1 cellular context compared by ENCODE assay signal in the genomic region with DNA sequence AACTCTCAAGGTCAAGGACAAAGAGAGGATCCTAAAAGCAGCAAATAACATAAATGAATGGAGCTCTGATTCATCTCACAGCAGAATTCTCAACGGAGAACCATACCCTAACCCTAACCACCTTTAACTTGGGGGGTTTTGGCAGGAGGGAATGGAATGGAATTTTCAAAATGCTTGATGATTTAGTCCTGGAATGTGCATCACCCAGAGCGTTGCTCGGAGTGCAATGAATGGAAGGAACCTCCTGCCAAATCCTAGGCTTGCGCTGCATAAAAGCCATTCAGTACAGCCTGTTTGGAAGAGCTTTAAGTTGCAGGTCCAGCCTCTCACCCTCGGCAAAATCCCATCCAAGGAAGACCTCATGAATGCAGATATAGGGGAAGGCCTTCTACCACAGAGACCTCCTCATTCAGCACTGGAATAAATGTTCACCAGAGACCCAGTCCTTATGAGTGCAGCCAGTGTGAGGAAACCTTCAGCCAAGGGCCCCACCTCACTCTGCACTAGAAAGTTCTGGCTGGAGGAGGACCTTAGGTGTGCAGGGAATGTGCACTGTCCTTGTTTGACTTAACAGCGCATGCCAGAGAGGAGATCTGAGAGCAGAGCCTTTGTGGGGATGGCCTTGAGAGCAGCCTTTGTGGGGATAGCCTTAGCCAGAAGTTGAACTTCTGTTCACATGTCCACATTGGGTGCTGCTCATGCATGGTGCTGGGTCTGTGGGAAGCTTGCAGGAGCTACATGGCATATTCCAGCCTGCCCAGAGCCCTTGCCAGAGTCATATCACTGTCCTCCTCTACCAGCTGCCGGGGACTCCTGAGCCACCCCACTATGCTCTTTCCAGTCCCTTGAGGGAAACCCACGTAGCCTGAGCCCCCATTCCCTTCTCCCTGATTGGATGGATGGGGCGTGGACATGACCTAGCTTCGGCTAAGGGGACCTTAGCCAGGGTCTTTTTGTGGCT.
TF ChIP-seq lines count a peak whose summit lies in the region.

No MANE protein-coding gene starts in this region.

TF ChIP-seq in HepG2, 621 proteins besides CTCF, POLR2A, EP300 and RAD21 (continued from another document and continues in another):
- no peak for TF ChIP-seq HIVEP1 (CRISPR knock-in tag; IDR thresholded peaks at IDR 0.05)
- TF ChIP-seq ZMYM4 (CRISPR knock-in tag; IDR thresholded peaks at IDR 0.05): peak; percentile 62
- peak; percentile 76 for TF ChIP-seq TBX2 (CRISPR knock-in tag; IDR thresholded peaks at IDR 0.05; ENCODE audit: borderline replicate concordance)
- no peak for TF ChIP-seq ZNF329 (CRISPR knock-in tag; IDR thresholded peaks at IDR 0.05; ENCODE audit: low read depth)
- TF ChIP-seq ZNF567 (CRISPR knock-in tag; IDR thresholded peaks at IDR 0.05; ENCODE audit: borderline replicate concordance): peak; percentile 91; the same call in 1 of the 2 replicates
- TF ChIP-seq POGZ (CRISPR knock-in tag; IDR thresholded peaks at IDR 0.05): no peak
- no peak for TF ChIP-seq SMYD3 (CRISPR knock-in tag; IDR thresholded peaks at IDR 0.05)
- no peak for TF ChIP-seq SP1 (IDR thresholded peaks at IDR 0.05)
- TF ChIP-seq SP1 (CRISPR knock-in tag; IDR thresholded peaks at IDR 0.05): no peak
- TF ChIP-seq ZNF75D (CRISPR knock-in tag; IDR thresholded peaks at IDR 0.05; ENCODE audit: borderline replicate concordance): no peak
- TF ChIP-seq, protein P1, sequence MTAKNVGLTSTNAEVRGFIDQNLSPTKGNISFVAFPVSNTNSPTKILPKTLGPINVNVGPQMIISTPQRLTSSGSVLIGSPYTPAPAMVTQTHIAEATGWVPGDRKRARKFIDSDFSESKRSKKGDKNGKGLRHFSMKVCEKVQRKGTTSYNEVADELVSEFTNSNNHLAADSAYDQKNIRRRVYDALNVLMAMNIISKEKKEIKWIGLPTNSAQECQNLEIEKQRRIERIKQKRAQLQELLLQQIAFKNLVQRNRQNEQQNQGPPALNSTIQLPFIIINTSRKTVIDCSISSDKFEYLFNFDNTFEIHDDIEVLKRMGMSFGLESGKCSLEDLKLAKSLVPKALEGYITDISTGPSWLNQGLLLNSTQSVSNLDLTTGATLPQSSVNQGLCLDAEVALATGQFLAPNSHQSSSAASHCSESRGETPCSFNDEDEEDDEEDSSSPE (CRISPR knock-in tag; IDR thresholded peaks at IDR 0.05): peak; percentile 75
- TF ChIP-seq KDM2A (CRISPR knock-in tag; IDR thresholded peaks at IDR 0.05; ENCODE audit: borderline replicate concordance, low read depth): peak; percentile 51; the same call in 1 of the 2 replicates
- TF ChIP-seq, protein P2, sequence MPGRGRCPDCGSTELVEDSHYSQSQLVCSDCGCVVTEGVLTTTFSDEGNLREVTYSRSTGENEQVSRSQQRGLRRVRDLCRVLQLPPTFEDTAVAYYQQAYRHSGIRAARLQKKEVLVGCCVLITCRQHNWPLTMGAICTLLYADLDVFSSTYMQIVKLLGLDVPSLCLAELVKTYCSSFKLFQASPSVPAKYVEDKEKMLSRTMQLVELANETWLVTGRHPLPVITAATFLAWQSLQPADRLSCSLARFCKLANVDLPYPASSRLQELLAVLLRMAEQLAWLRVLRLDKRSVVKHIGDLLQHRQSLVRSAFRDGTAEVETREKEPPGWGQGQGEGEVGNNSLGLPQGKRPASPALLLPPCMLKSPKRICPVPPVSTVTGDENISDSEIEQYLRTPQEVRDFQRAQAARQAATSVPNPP (CRISPR knock-in tag; IDR thresholded peaks at IDR 0.05): no peak
- no peak for TF ChIP-seq ZNF879 (CRISPR knock-in tag; IDR thresholded peaks at IDR 0.05)
- TF ChIP-seq ZNF749 (CRISPR knock-in tag; IDR thresholded peaks at IDR 0.05; ENCODE audit: borderline replicate concordance): 0 out of 2 replicates have a peak, but pooled peaks have one; percentile 48
- no peak for TF ChIP-seq SUZ12 (IDR thresholded peaks at IDR 0.05; ENCODE audit: low read depth, low read length)
- TF ChIP-seq ZNF788 (CRISPR knock-in tag; IDR thresholded peaks at IDR 0.05; ENCODE audit: borderline replicate concordance): peak; percentile 77; the same call in 1 of the 2 replicates
- TF ChIP-seq, protein P3, sequence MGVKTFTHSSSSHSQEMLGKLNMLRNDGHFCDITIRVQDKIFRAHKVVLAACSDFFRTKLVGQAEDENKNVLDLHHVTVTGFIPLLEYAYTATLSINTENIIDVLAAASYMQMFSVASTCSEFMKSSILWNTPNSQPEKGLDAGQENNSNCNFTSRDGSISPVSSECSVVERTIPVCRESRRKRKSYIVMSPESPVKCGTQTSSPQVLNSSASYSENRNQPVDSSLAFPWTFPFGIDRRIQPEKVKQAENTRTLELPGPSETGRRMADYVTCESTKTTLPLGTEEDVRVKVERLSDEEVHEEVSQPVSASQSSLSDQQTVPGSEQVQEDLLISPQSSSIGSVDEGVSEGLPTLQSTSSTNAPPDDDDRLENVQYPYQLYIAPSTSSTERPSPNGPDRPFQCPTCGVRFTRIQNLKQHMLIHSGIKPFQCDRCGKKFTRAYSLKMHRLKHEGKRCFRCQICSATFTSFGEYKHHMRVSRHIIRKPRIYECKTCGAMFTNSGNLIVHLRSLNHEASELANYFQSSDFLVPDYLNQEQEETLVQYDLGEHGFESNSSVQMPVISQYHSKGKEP (CRISPR knock-in tag; IDR thresholded peaks at IDR 0.05): no peak
- TF ChIP-seq PAWR (CRISPR knock-in tag; IDR thresholded peaks at IDR 0.05; ENCODE audit: borderline replicate concordance): no peak
- no peak for TF ChIP-seq PRPF4 (IDR thresholded peaks at IDR 0.05; ENCODE audit: low read depth, low read length, poor library complexity, severe bottlenecking)
- no peak for TF ChIP-seq MED13 (CRISPR knock-in tag; IDR thresholded peaks at IDR 0.05)
- no peak for TF ChIP-seq TCF7L2 (IDR thresholded peaks at IDR 0.05; ENCODE audit: low read depth, low read length)
- peak; percentile 55; the same call in 1 of the 2 replicates for TF ChIP-seq RCOR2 (CRISPR knock-in tag; IDR thresholded peaks at IDR 0.05)
- TF ChIP-seq ZFP37 (CRISPR knock-in tag; IDR thresholded peaks at IDR 0.05; ENCODE audit: borderline replicate concordance): no peak
- peak; percentile 63 for TF ChIP-seq GATAD1 (CRISPR knock-in tag; IDR thresholded peaks at IDR 0.05)
- peak; percentile 94; the same call in 1 of the 2 replicates for TF ChIP-seq ZNF619 (CRISPR knock-in tag; IDR thresholded peaks at IDR 0.05)
- TF ChIP-seq, protein P4, sequence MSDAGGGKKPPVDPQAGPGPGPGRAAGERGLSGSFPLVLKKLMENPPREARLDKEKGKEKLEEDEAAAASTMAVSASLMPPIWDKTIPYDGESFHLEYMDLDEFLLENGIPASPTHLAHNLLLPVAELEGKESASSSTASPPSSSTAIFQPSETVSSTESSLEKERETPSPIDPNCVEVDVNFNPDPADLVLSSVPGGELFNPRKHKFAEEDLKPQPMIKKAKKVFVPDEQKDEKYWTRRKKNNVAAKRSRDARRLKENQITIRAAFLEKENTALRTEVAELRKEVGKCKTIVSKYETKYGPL (CRISPR knock-in tag; IDR thresholded peaks at IDR 0.05): no peak
- peak; percentile 83 for TF ChIP-seq ZSCAN21 (CRISPR knock-in tag; IDR thresholded peaks at IDR 0.05; ENCODE audit: borderline replicate concordance)
- no peak for TF ChIP-seq ARNT2 (CRISPR knock-in tag; IDR thresholded peaks at IDR 0.05; ENCODE audit: low read depth)
- TF ChIP-seq NPAS2 (CRISPR knock-in tag; IDR thresholded peaks at IDR 0.05; ENCODE audit: borderline replicate concordance): no peak
- TF ChIP-seq U2AF1 (optimal IDR thresholded peaks at IDR 0.05; ENCODE audit: low read depth, low read length): no peak
- TF ChIP-seq, protein P5, sequence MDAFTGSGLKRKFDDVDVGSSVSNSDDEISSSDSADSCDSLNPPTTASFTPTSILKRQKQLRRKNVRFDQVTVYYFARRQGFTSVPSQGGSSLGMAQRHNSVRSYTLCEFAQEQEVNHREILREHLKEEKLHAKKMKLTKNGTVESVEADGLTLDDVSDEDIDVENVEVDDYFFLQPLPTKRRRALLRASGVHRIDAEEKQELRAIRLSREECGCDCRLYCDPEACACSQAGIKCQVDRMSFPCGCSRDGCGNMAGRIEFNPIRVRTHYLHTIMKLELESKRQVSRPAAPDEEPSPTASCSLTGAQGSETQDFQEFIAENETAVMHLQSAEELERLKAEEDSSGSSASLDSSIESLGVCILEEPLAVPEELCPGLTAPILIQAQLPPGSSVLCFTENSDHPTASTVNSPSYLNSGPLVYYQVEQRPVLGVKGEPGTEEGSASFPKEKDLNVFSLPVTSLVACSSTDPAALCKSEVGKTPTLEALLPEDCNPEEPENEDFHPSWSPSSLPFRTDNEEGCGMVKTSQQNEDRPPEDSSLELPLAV (CRISPR knock-in tag; conservative IDR thresholded peaks at IDR 0.05; ENCODE audit: low read depth): no peak
- no peak; the same call in 1 of the 2 replicates for TF ChIP-seq ZNF101 (CRISPR knock-in tag; IDR thresholded peaks at IDR 0.05; ENCODE audit: borderline replicate concordance, low read depth)
- peak; percentile 79 for TF ChIP-seq NCOA2 (CRISPR knock-in tag; IDR thresholded peaks at IDR 0.05)
- TF ChIP-seq, protein P6, sequence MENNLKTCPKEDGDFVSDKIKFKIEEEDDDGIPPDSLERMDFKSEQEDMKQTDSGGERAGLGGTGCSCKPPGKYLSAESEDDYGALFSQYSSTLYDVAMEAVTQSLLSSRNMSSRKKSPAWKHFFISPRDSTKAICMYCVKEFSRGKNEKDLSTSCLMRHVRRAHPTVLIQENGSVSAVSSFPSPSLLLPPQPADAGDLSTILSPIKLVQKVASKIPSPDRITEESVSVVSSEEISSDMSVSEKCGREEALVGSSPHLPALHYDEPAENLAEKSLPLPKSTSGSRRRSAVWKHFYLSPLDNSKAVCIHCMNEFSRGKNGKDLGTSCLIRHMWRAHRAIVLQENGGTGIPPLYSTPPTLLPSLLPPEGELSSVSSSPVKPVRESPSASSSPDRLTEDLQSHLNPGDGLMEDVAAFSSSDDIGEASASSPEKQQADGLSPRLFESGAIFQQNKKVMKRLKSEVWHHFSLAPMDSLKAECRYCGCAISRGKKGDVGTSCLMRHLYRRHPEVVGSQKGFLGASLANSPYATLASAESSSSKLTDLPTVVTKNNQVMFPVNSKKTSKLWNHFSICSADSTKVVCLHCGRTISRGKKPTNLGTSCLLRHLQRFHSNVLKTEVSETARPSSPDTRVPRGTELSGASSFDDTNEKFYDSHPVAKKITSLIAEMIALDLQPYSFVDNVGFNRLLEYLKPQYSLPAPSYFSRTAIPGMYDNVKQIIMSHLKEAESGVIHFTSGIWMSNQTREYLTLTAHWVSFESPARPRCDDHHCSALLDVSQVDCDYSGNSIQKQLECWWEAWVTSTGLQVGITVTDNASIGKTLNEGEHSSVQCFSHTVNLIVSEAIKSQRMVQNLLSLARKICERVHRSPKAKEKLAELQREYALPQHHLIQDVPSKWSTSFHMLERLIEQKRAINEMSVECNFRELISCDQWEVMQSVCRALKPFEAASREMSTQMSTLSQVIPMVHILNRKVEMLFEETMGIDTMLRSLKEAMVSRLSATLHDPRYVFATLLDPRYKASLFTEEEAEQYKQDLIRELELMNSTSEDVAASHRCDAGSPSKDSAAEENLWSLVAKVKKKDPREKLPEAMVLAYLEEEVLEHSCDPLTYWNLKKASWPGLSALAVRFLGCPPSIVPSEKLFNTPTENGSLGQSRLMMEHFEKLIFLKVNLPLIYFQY (CRISPR knock-in tag; IDR thresholded peaks at IDR 0.05; ENCODE audit: borderline replicate concordance): peak; percentile 75; the same call in 1 of the 2 replicates
- TF ChIP-seq ZNF460 (CRISPR knock-in tag; IDR thresholded peaks at IDR 0.05; ENCODE audit: borderline replicate concordance): no peak
- no peak for TF ChIP-seq ARHGAP35 (CRISPR knock-in tag; IDR thresholded peaks at IDR 0.05; ENCODE audit: borderline replicate concordance)
- no peak for TF ChIP-seq SIN3B (IDR thresholded peaks at IDR 0.05; ENCODE audit: low read length)
- no peak for TF ChIP-seq EHMT2 (IDR thresholded peaks at IDR 0.05; ENCODE audit: borderline replicate concordance, low read depth, low read length)
- TF ChIP-seq HNRNPUL1 (IDR thresholded peaks at IDR 0.05; ENCODE audit: low read depth, low read length): no peak
- TF ChIP-seq ZNF773 (CRISPR knock-in tag; IDR thresholded peaks at IDR 0.05; ENCODE audit: borderline replicate concordance): no peak
- TF ChIP-seq, protein P7, sequence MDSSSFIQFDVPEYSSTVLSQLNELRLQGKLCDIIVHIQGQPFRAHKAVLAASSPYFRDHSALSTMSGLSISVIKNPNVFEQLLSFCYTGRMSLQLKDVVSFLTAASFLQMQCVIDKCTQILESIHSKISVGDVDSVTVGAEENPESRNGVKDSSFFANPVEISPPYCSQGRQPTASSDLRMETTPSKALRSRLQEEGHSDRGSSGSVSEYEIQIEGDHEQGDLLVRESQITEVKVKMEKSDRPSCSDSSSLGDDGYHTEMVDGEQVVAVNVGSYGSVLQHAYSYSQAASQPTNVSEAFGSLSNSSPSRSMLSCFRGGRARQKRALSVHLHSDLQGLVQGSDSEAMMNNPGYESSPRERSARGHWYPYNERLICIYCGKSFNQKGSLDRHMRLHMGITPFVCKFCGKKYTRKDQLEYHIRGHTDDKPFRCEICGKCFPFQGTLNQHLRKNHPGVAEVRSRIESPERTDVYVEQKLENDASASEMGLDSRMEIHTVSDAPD (CRISPR knock-in tag; IDR thresholded peaks at IDR 0.05): no peak
- TF ChIP-seq, protein P8, sequence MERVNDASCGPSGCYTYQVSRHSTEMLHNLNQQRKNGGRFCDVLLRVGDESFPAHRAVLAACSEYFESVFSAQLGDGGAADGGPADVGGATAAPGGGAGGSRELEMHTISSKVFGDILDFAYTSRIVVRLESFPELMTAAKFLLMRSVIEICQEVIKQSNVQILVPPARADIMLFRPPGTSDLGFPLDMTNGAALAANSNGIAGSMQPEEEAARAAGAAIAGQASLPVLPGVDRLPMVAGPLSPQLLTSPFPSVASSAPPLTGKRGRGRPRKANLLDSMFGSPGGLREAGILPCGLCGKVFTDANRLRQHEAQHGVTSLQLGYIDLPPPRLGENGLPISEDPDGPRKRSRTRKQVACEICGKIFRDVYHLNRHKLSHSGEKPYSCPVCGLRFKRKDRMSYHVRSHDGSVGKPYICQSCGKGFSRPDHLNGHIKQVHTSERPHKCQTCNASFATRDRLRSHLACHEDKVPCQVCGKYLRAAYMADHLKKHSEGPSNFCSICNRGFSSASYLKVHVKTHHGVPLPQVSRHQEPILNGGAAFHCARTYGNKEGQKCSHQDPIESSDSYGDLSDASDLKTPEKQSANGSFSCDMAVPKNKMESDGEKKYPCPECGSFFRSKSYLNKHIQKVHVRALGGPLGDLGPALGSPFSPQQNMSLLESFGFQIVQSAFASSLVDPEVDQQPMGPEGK (CRISPR knock-in tag; IDR thresholded peaks at IDR 0.05): peak; percentile 54
- no peak for TF ChIP-seq CREB1 (IDR thresholded peaks at IDR 0.05)
- no peak for TF ChIP-seq CREB1 (CRISPR knock-in tag; IDR thresholded peaks at IDR 0.05)
- TF ChIP-seq, protein P9, sequence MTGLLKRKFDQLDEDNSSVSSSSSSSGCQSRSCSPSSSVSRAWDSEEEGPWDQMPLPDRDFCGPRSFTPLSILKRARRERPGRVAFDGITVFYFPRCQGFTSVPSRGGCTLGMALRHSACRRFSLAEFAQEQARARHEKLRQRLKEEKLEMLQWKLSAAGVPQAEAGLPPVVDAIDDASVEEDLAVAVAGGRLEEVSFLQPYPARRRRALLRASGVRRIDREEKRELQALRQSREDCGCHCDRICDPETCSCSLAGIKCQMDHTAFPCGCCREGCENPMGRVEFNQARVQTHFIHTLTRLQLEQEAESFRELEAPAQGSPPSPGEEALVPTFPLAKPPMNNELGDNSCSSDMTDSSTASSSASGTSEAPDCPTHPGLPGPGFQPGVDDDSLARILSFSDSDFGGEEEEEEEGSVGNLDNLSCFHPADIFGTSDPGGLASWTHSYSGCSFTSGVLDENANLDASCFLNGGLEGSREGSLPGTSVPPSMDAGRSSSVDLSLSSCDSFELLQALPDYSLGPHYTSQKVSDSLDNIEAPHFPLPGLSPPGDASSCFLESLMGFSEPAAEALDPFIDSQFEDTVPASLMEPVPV (CRISPR knock-in tag; IDR thresholded peaks at IDR 0.05): no peak
- 0 out of 2 replicates have a peak, but pooled peaks have one; percentile 64 for TF ChIP-seq ZNF556 (CRISPR knock-in tag; IDR thresholded peaks at IDR 0.05; ENCODE audit: borderline replicate concordance)
- no peak; the same call in 1 of the 2 replicates for TF ChIP-seq ZFX (CRISPR knock-in tag; IDR thresholded peaks at IDR 0.05; ENCODE audit: low read depth)
